21 cellular contexts compared by ENCODE assay signal in genomic region chr7:147941316-147941715, GRCh38.
"Had no signal": no experiment of that assay in that cellular context is flagged by ENCODE, and none has a peak within 500 bp of the region (broad histone marks: within the 10 kb centered on the region; RNA-seq: fewer than 3 reads in every experiment).

No MANE protein-coding gene starts in this region.

- H3K4me1 Mint-ChIP-seq: activated T-helper 17 cell treated with anti-CD3 and anti-CD28 coated beads, Interleukin-2, amount 50 U/mL, for 72 hours; memory B cell had no signal

- H3K4me3 Mint-ChIP-seq: activated T-cell treated with anti-CD3 and anti-CD28 coated beads, Interleukin-2, amount 50 U/mL, for 24 hours; activated T-helper 17 cell treated with anti-CD3 and anti-CD28 coated beads, Interleukin-2, amount 50 U/mL, for 72 hours; brain; memory B cell had no signal

- H3K9me3 Mint-ChIP-seq: activated T-helper 17 cell treated with anti-CD3 and anti-CD28 coated beads, Interleukin-2, amount 50 U/mL, for 72 hours; memory B cell had no signal

- ATAC-seq: activated naive CD4-positive, alpha-beta T cell treated with anti-CD3 and anti-CD28 coated beads, Interleukin-2, amount 50 U/mL, for 72 hours; activated T-helper 17 cell treated with anti-CD3 and anti-CD28 coated beads, Interleukin-2, amount 50 U/mL, for 72 hours; gastroesophageal sphincter; heart left ventricle; left cardiac atrium; upper lobe of right lung had no signal

- H3K4me1 ChIP-seq: heart left ventricle, sigmoid colon, upper lobe of right lung had no signal

- H3K9me3 ChIP-seq: gastroesophageal sphincter, heart left ventricle, sigmoid colon, thoracic aorta, upper lobe of right lung had no signal

- H3K36me3 Mint-ChIP-seq: activated naive CD4-positive, alpha-beta T cell treated with anti-CD3 and anti-CD28 coated beads, Interleukin-2, amount 50 U/mL, for 72 hours; brain; memory B cell had no signal

- H3K4me3 ChIP-seq: gastroesophageal sphincter, heart left ventricle, sigmoid colon, thoracic aorta, upper lobe of right lung had no signal

- H3K27ac ChIP-seq: epithelial cell of prostate, heart left ventricle, sigmoid colon, thoracic aorta, upper lobe of right lung had no signal

- DNase-seq: activated CD8-positive, alpha-beta memory T cell treated with anti-CD3 and anti-CD28 coated beads for 24 hours; activated CD8-positive, alpha-beta memory T cell treated with anti-CD3 and anti-CD28 coated beads, Interleukin-2, amount 50 U/mL, for 4 hours; activated T-cell treated with anti-CD3 and anti-CD28 coated beads, Interleukin-2, amount 50 U/mL, for 24 hours; aorta; heart left ventricle; islet precursor cell; left cardiac atrium; nucleus accumbens; posterior cingulate gyrus; retina; sigmoid colon; stimulated activated CD4-positive, alpha-beta T cell treated with anti-CD3 and anti-CD28 coated beads, Interleukin-2, amount 100 ng/mL, for 48 hours; stimulated activated naive CD4-positive, alpha-beta T cell; upper lobe of right lung had no signal

- H3K27ac Mint-ChIP-seq: activated naive CD4-positive, alpha-beta T cell treated with anti-CD3 and anti-CD28 coated beads, Interleukin-2, amount 50 U/mL, for 72 hours; activated T-cell treated with anti-CD3 and anti-CD28 coated beads, Interleukin-2, amount 50 U/mL, for 24 hours; activated T-helper 17 cell treated with anti-CD3 and anti-CD28 coated beads, Interleukin-2, amount 50 U/mL, for 72 hours; brain; memory B cell had no signal

- H3K27me3 Mint-ChIP-seq: activated T-cell treated with anti-CD3 and anti-CD28 coated beads, Interleukin-2, amount 50 U/mL, for 24 hours; activated T-helper 17 cell treated with anti-CD3 and anti-CD28 coated beads, Interleukin-2, amount 50 U/mL, for 72 hours; memory B cell had no signal

- H3K27me3 ChIP-seq: gastroesophageal sphincter, heart left ventricle, sigmoid colon, upper lobe of right lung had no signal

- H3K36me3 ChIP-seq: gastroesophageal sphincter, heart left ventricle, sigmoid colon, thoracic aorta, upper lobe of right lung had no signal
